In the genomic region with DNA sequence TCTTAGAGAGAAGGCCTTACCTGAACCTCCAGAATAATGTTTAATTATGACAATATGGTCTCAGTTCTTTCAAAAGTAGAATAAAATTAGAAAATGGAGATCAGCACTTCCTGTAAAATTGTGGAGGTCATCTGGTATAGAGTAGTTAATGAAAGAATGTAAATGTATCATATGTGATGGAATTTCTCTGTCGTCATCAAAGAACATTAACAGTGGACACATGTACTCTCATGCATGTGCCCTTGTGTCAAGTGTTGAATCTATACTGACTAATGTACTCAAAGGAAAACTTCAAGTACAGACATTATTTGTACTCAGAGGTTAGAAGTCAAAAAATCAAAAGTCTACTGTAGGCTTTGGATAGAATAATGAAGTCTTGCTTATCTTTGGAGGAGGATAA, we compare ENCODE assay signal across 18 cellular contexts.
DNase-seq lines count a peak whose midpoint lies in the region; ATAC-seq, FAIRE-seq and TF ChIP-seq lines count a peak whose summit lies in the region.
"Had no signal": no experiment of that assay in that cellular context is flagged by ENCODE, and none has a peak within 500 bp of the region (broad histone marks: within the 10 kb centered on the region; RNA-seq: fewer than 3 reads in every experiment).

No MANE protein-coding gene starts in this region.

- H3K36me3 ChIP-seq in GM23248 (ENCODE audit: low read depth): no peaks in the 10 kb centered on the region
- H3K36me3 ChIP-seq in bronchial epithelial cell (ENCODE audit: control insufficient read depth, insufficient read depth, low read length): no peaks in the 10 kb centered on the region
- H3K36me3 ChIP-seq in hepatocyte (replicated peaks; ENCODE audit: insufficient read depth, low read depth): no peaks in the 10 kb centered on the region
- H3K36me3 ChIP-seq in smooth muscle cell (ENCODE audit: low read depth): no peaks in the 10 kb centered on the region
- H3K36me3 ChIP-seq: SJCRH30 had no signal

- H3F3A ChIP-seq in GM23248 (ENCODE audit: insufficient read depth) (no peaks in the 10 kb centered on the region), smooth muscle cell (ENCODE audit: low read depth) (no peaks in the 10 kb centered on the region)

- FAIRE-seq in bronchial epithelial cell (lab: Jason Lieb, UNC): no peak

- H3K4me2 ChIP-seq in GM23248 (ENCODE audit: unreplicated experiment) (no peak overlapping the region), hepatocyte (no peak overlapping the region), smooth muscle cell (peak overlapping the region; percentile 34)

- DNase-seq in GM23248: peak; percentile 5
- peak; percentile 93 for DNase-seq in bronchial epithelial cell (ENCODE audit: low read depth)
- DNase-seq in hepatocyte (ENCODE audit: low spot score): no peak
- DNase-seq in smooth muscle cell (lab: John Stamatoyannopoulos, UW; ENCODE audit: unreplicated experiment): no peak
- DNase-seq in ureter (ENCODE audit: low spot score): no peak
- DNase-seq in SKM-1 treated with dmso at 0.1 percent for 144 hours (lab: John Stamatoyannopoulos, UW; ENCODE audit: unreplicated experiment): no peak
- DNase-seq: DMS 273 treated with DMSO at 0.1 percent for 48 hours, KG1, NCI-H1092, NCI-H2081 treated with DMSO at 0.1 percent for 48 hours, NCI-H510A treated with DMSO at 0.1 percent for 48 hours, NCI-H82, PC-3, SJCRH30 had no signal

- H3K9me3 ChIP-seq in GM23248 (ENCODE audit: low read depth) (no peaks in the 10 kb centered on the region), hepatocyte (ENCODE audit: low read depth) (no peaks in the 10 kb centered on the region), smooth muscle cell (replicated peaks; ENCODE audit: low read depth) (no peaks in the 10 kb centered on the region)
- H3K9me3 ChIP-seq: SJCRH30 had no signal

- H3K4me3 ChIP-seq in GM23248 (no peak overlapping the region), bronchial epithelial cell (ENCODE audit: low read depth, low read length) (no peak overlapping the region), hepatocyte (no peak overlapping the region), smooth muscle cell (no peak overlapping the region)
- H3K4me3 ChIP-seq: SJCRH30 had no signal

- no peaks in the 10 kb centered on the region for H4K20me1 ChIP-seq in GM23248 (ENCODE audit: insufficient read depth)
- H4K20me1 ChIP-seq in hepatocyte (ENCODE audit: insufficient read depth, poor library complexity, severe bottlenecking): no peaks in the 10 kb centered on the region
- no peaks in the 10 kb centered on the region for H4K20me1 ChIP-seq in smooth muscle cell (ENCODE audit: low read depth)

- H3K27ac ChIP-seq in GM23248 (no peak overlapping the region), hepatocyte (peak overlapping the region; percentile 71), smooth muscle cell (ENCODE audit: low read depth) (peak overlapping the region; percentile 75)
- H3K27ac ChIP-seq: C4-2B, RWPE1, SJCRH30 had no signal

- no peaks in the 10 kb centered on the region for H3K79me2 ChIP-seq in GM23248 (ENCODE audit: insufficient read depth)
- no peaks in the 10 kb centered on the region for H3K79me2 ChIP-seq in hepatocyte
- H3K79me2 ChIP-seq in smooth muscle cell (ENCODE audit: low read depth): no peaks in the 10 kb centered on the region

- TF ChIP-seq CTCF in bronchial epithelial cell (IDR thresholded peaks at IDR 0.05; ENCODE audit: insufficient read depth, low read length, severe bottlenecking) (no peak), hepatocyte (IDR thresholded peaks at IDR 0.05; ENCODE audit: poor library complexity) (no peak), smooth muscle cell (IDR thresholded peaks at IDR 0.05; ENCODE audit: borderline replicate concordance, insufficient read depth, poor library complexity, severe bottlenecking) (no peak)

- H2AFZ ChIP-seq in GM23248: no peak overlapping the region
- H2AFZ ChIP-seq in hepatocyte: no peak overlapping the region
- H2AFZ ChIP-seq in smooth muscle cell (ENCODE audit: low read depth): peak overlapping the region; percentile 10

- H3K4me1 ChIP-seq in GM23248 (ENCODE audit: insufficient read depth) (no peaks in the 10 kb centered on the region), hepatocyte (ENCODE audit: insufficient read depth) (no peaks in the 10 kb centered on the region), smooth muscle cell (ENCODE audit: low read depth) (no peaks in the 10 kb centered on the region)
- H3K4me1 ChIP-seq: SJCRH30 had no signal

- H3K9ac ChIP-seq in GM23248: no peak overlapping the region
- no peak overlapping the region for H3K9ac ChIP-seq in smooth muscle cell (ENCODE audit: low read depth)

- WGBS in GM23248 (ENCODE audit: low coverage in 1 of 2, low lambda C conversion rate in 2 of 2, missing lambda C conversion rate in 2 of 2), 2 experiments: 9% methylated on average over 1 of the region's 1 CpG
- WGBS in hepatocyte (ENCODE audit: low lambda C conversion rate, missing lambda C conversion rate): 58% methylated on average over 1 of the region's 1 CpG
- WGBS in smooth muscle cell (ENCODE audit: low lambda C conversion rate): 31% methylated on average over 1 of the region's 1 CpG

- in situ Hi-C loops in GM23248 (cut with MboI): no loop called here

- H3K27me3 ChIP-seq in GM23248 (replicated peaks; ENCODE audit: insufficient read depth): no peaks in the 10 kb centered on the region
- H3K27me3 ChIP-seq in bronchial epithelial cell (ENCODE audit: control insufficient read depth, insufficient read depth, low read length): no peaks in the 10 kb centered on the region
- no peaks in the 10 kb centered on the region for H3K27me3 ChIP-seq in hepatocyte
- H3K27me3 ChIP-seq in smooth muscle cell (ENCODE audit: low read depth): no peaks in the 10 kb centered on the region

- ATAC-seq in HG03354 (IDR thresholded peaks at IDR 0.05; ENCODE audit: poor library complexity, severe bottlenecking, unreplicated experiment): no peak
- ATAC-seq: HCT116, PC-3 had no signal

- H3K9me2 ChIP-seq in GM23248 (ENCODE audit: insufficient read depth) (no peaks in the 10 kb centered on the region), hepatocyte (replicated peaks; ENCODE audit: insufficient read depth) (no peaks in the 10 kb centered on the region)

Comparison
In these comparisons a context has a peak if more than half of its experiments do, and no peak if none do; other contexts are left out.
1. DNase-seq: peak in GM23248 (single experiment) and bronchial epithelial cell (single experiment); none in hepatocyte (single experiment), smooth muscle cell (single experiment), ureter (single experiment) and SKM-1 treated with dmso at 0.1 percent for 144 hours (single experiment).